23 cellular contexts compared by ENCODE assay signal in the genomic region with DNA sequence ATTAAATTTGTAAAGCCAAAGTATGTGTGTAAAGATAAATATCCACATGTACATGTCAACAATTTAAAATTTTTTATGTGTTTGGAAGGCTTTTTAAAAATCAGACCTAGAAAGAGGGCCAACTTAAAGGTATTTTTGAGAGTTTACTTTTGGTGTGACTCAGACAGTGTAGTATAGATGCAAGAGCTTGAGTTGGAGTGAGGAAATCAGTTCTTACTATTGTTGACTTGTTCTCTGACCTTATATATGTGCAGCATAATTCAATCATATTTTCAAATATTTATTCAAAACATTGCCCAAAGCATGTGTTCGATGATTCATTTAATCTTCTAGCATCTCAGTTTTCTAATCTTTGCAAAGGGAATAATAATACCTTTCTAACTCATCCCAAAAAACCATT.
"Had no signal": no experiment of that assay in that cellular context is flagged by ENCODE, and none has a peak within 500 bp of the region (broad histone marks: within the 10 kb centered on the region; RNA-seq: fewer than 3 reads in every experiment).

No MANE protein-coding gene starts in this region.

- H3K9me3 ChIP-seq: MG63 had no signal

- H3K9ac ChIP-seq: KMS-11 had no signal

- H3K27ac ChIP-seq: brain microvascular endothelial cell, KMS-11, PC-9, VCaP had no signal

- H3K4me3 ChIP-seq: MG63, PC-9 had no signal

- ATAC-seq: activated CD4-positive, alpha-beta T cell treated with anti-CD3 and anti-CD28 coated beads for 36 hours; activated T-cell treated with anti-CD3 and anti-CD28 coated beads, Interleukin-2, amount 50 U/mL, for 72 hours; T-cell had no signal

- H3K27me3 ChIP-seq: brain microvascular endothelial cell, MG63 had no signal

- DNase-seq: activated CD4-positive, alpha-beta memory T cell treated with anti-CD3 and anti-CD28 coated beads, Interleukin-2, amount 10 ng/mL, durations not matched to agents 7 days and 5 days; activated CD4-positive, alpha-beta T cell treated with anti-CD3 and anti-CD28 coated beads for 36 hours; activated CD4-positive, alpha-beta T cell treated with anti-CD3 and anti-CD28 coated beads, Interleukin-2, amount 50 U/mL, for 1 hour; activated gamma-delta T cell treated with Interleukin-2 at 50 U/mL for 16 hours; activated naive CD4-positive, alpha-beta T cell treated with anti-CD3 and anti-CD28 coated beads, Interleukin-2, amount 10 ng/mL, durations not matched to agents 7 days and 5 days; activated naive CD8-positive, alpha-beta T cell treated with anti-CD3 and anti-CD28 coated beads for 36 hours; activated T-cell treated with anti-CD3 and anti-CD28 coated beads, Interleukin-2, amount 50 U/mL, for 72 hours; brain microvascular endothelial cell; caudate nucleus; MG63; MV-4-11; NCI-H1092 treated with DMSO at 0.1 percent for 48 hours; NCI-H1417 treated with DMSO at 0.1 percent for 48 hours; NCI-H1694; NCI-H2029; NCI-H345; NCI-H510A; NCI-H69; PC-9; SIG-M5; T-cell had no signal

- H3K36me3 ChIP-seq: brain microvascular endothelial cell, MG63 had no signal
